Comparison of ENCODE assay signal across 23 cellular contexts in genomic region chr6:44999066-44999465, GRCh38.
"Had no signal": no experiment of that assay in that cellular context is flagged by ENCODE, and none has a peak within 500 bp of the region (broad histone marks: within the 10 kb centered on the region; RNA-seq: fewer than 3 reads in every experiment).

No MANE protein-coding gene starts in this region.

- H3K27ac ChIP-seq: foreskin keratinocyte, parathyroid adenoma, prostate gland, spleen, suprapubic skin, thyroid gland had no signal

- ATAC-seq: effector memory CD8-positive, alpha-beta T cell; foreskin keratinocyte; left colon; left ventricle myocardium superior; sciatic nerve; stimulated activated naive CD8-positive, alpha-beta T cell treated with anti-CD3 and anti-CD28 coated beads, Interleukin-15, Interleukin-2, amounts not matched to agents 100 U/mL and 50 U/mL, for 24 hours had no signal

- H3K27me3 ChIP-seq: foreskin keratinocyte, spleen, suprapubic skin, thyroid gland had no signal

- H3K4me1 Mint-ChIP-seq: nephron had no signal

- FAIRE-seq: urothelium cell line had no signal

- H3K4me3 Mint-ChIP-seq: dendritic cell treated with granulocyte-macrophage colony-stimulating factor and Interleukin-4, amounts not matched to agents 40 ng/mL and 50 ng/mL, for 4 days; effector memory CD8-positive, alpha-beta T cell; immature natural killer cell; nephron; type B pancreatic cell had no signal

- H3K4me1 ChIP-seq: foreskin keratinocyte, parathyroid adenoma, prostate gland, spleen, suprapubic skin, thyroid gland had no signal

- H3K9ac ChIP-seq: parathyroid adenoma had no signal

- DNase-seq: effector memory CD8-positive, alpha-beta T cell; foreskin keratinocyte; immature natural killer cell; kidney; left colon; left ventricle myocardium superior; mesenchymal stem cell; midbrain; occipital lobe; spleen; stimulated activated CD4-positive, alpha-beta T cell treated with anti-CD3 and anti-CD28 coated beads, Interleukin-15, amount 100 ng/mL, for 24 hours; stimulated activated CD4-positive, alpha-beta T cell treated with anti-CD3 and anti-CD28 coated beads, Interleukin-1b, Interleukin-23, amount 100 ng/mL, for 48 hours; stimulated activated naive CD8-positive, alpha-beta T cell treated with anti-CD3 and anti-CD28 coated beads, Interleukin-15, Interleukin-2, amounts not matched to agents 100 U/mL and 50 U/mL, for 24 hours; thyroid gland had no signal

- H2AFZ ChIP-seq: parathyroid adenoma had no signal

- H3K27me3 Mint-ChIP-seq: dendritic cell treated with granulocyte-macrophage colony-stimulating factor and Interleukin-4, amounts not matched to agents 40 ng/mL and 50 ng/mL, for 4 days; effector memory CD8-positive, alpha-beta T cell; type B pancreatic cell had no signal

- H3K4me3 ChIP-seq: lung, prostate gland, spleen, suprapubic skin, thyroid gland had no signal

- H3K36me3 Mint-ChIP-seq: type B pancreatic cell had no signal

- H3K79me2 ChIP-seq: parathyroid adenoma had no signal

- H3K9me3 Mint-ChIP-seq: dendritic cell treated with granulocyte-macrophage colony-stimulating factor and Interleukin-4, amounts not matched to agents 40 ng/mL and 50 ng/mL, for 4 days; effector memory CD8-positive, alpha-beta T cell; immature natural killer cell; nephron; type B pancreatic cell had no signal

- H3K36me3 ChIP-seq: prostate gland, spleen, suprapubic skin, thyroid gland had no signal

- H3K9me3 ChIP-seq: prostate gland, spleen, suprapubic skin, thyroid gland had no signal

- H3K27ac Mint-ChIP-seq: dendritic cell treated with granulocyte-macrophage colony-stimulating factor and Interleukin-4, amounts not matched to agents 40 ng/mL and 50 ng/mL, for 4 days; effector memory CD8-positive, alpha-beta T cell; immature natural killer cell; nephron; type B pancreatic cell had no signal
